Comparison of ENCODE assay signal across 29 cellular contexts in the genomic region with DNA sequence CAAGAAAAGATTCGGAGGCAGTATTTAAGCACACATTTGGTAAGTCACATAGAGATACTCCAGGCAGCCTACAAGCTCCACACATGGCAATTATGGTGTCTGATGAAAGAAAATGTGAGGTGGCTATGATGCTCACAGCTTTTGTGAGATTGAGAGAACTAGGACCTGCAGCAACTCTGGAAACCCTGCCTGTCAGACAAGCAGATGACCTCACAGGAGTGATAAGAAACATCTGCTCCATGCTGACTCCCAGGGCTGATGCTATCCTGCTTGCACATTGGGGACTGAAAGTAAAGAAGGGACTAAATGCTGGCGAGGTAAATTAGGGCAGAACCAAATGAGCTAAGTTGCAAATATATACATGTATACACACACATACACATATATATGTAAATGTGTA.
DNase-seq lines count a peak whose midpoint lies in the region; ATAC-seq and TF ChIP-seq lines count a peak whose summit lies in the region.
"Had no signal": no experiment of that assay in that cellular context is flagged by ENCODE, and none has a peak within 500 bp of the region (broad histone marks: within the 10 kb centered on the region; RNA-seq: fewer than 3 reads in every experiment).

No MANE protein-coding gene starts in this region.

- H3K27me3 Mint-ChIP-seq in stimulated activated naive CD8-positive, alpha-beta T cell treated with anti-CD3 and anti-CD28 coated beads, Interleukin-15, amount 100 ng/mL, for 72 hours: peaks cover 7% of the 10 kb centered on the region
- H3K27me3 Mint-ChIP-seq: activated CD4-positive, alpha-beta memory T cell treated with anti-CD3 and anti-CD28 coated beads, Interleukin-2, amount 10 ng/mL, durations not matched to agents 7 days and 5 days; activated naive CD8-positive, alpha-beta T cell treated with anti-CD3 and anti-CD28 coated beads, Interleukin-2, amount 50 U/mL, for 24 hours; CD4-positive, CD25-positive, alpha-beta regulatory T cell; naive thymus-derived CD8-positive, alpha-beta T cell; stimulated activated naive B cell treated with anti-CD40 and anti-IgM and Interleukin-4, amounts not matched to agents 10 μg/mL and 1 μg/mL and 100 μg/mL, for 72 hours had no signal

- in situ Hi-C loops in GM23248 (cut with MboI): no loop called here

- peaks cover 5% of the 10 kb centered on the region; the same call in 1 of the 2 replicates for H3K4me1 ChIP-seq in GM23248 (ENCODE audit: insufficient read depth)
- H3K4me1 ChIP-seq: left ventricle myocardium inferior, spleen, vagina had no signal

- no peaks in the 10 kb centered on the region for H3K79me2 ChIP-seq in GM23248 (ENCODE audit: insufficient read depth)

- peak; percentile 53 for DNase-seq in AG10803 (ENCODE audit: low read depth)
- DNase-seq in GM23248: peak; percentile 25
- peak; percentile 4 to 54 for DNase-seq in foreskin fibroblast
- no peak for DNase-seq in dermis blood vessel endothelial cell
- no peak for DNase-seq in stimulated activated naive CD8-positive, alpha-beta T cell treated with anti-CD3 and anti-CD28 coated beads, Interleukin-15, amount 100 ng/mL, for 72 hours
- DNase-seq in activated gamma-delta T cell treated with Interleukin-2 at 50 U/mL for 16 hours: no peak
- DNase-seq: activated CD4-positive, alpha-beta memory T cell treated with anti-CD3 and anti-CD28 coated beads, Interleukin-2, amount 10 ng/mL, durations not matched to agents 7 days and 5 days; activated effector memory CD4-positive, alpha-beta T cell treated with Interleukin-2 at 50 U/mL for 16 hours; activated naive CD8-positive, alpha-beta T cell treated with anti-CD3 and anti-CD28 coated beads, Interleukin-2, amount 50 U/mL, for 24 hours; CD4-positive, CD25-positive, alpha-beta regulatory T cell; hypothalamus; left ventricle myocardium inferior; midbrain; naive thymus-derived CD8-positive, alpha-beta T cell; NCI-H187; NCI-H226; PC-3; SIG-M5; spleen; stimulated activated CD4-positive, alpha-beta T cell treated with anti-CD3 and anti-CD28 coated beads, Interleukin-4, amount 100 ng/mL, for 1 hour; stimulated activated naive B cell treated with anti-CD40 and anti-IgM and Interleukin-4, amounts not matched to agents 10 μg/mL and 1 μg/mL and 100 μg/mL, for 72 hours; T-cell had no signal

- no peak overlapping the region for H3K4me3 Mint-ChIP-seq in stimulated activated naive CD8-positive, alpha-beta T cell treated with anti-CD3 and anti-CD28 coated beads, Interleukin-15, amount 100 ng/mL, for 72 hours
- H3K4me3 Mint-ChIP-seq: activated CD4-positive, alpha-beta memory T cell treated with anti-CD3 and anti-CD28 coated beads, Interleukin-2, amount 10 ng/mL, durations not matched to agents 7 days and 5 days; activated naive CD8-positive, alpha-beta T cell treated with anti-CD3 and anti-CD28 coated beads, Interleukin-2, amount 50 U/mL, for 24 hours; CD4-positive, CD25-positive, alpha-beta regulatory T cell; GM23338; naive thymus-derived CD8-positive, alpha-beta T cell; stimulated activated naive B cell treated with anti-CD40 and anti-IgM and Interleukin-4, amounts not matched to agents 10 μg/mL and 1 μg/mL and 100 μg/mL, for 72 hours; T-cell had no signal

- TF ChIP-seq CTCF in AG10803 (conservative IDR thresholded peaks at IDR 0.05; ENCODE audit: low read length): no peak
- TF ChIP-seq CTCF in foreskin fibroblast (IDR thresholded peaks at IDR 0.05; ENCODE audit: low read depth, low read length): no peak

- H3K27me3 ChIP-seq in GM23248 (replicated peaks; ENCODE audit: insufficient read depth): no peaks in the 10 kb centered on the region; the same call in 1 of the 2 replicates
- H3K27me3 ChIP-seq: gastroesophageal sphincter, spleen, vagina had no signal

- H3K4me3 ChIP-seq in AG10803 (ENCODE audit: low read length) (no peak overlapping the region), GM23248 (no peak overlapping the region), foreskin fibroblast (ENCODE audit: low read depth in 1 of 2, low read length in 2 of 2) (no peak overlapping the region)
- H3K4me3 ChIP-seq: gastroesophageal sphincter, GM23338, left ventricle myocardium inferior, spleen, vagina had no signal

- no peak overlapping the region for H3K9ac ChIP-seq in GM23248
- H3K9ac ChIP-seq: KMS-11 had no signal

- no peaks in the 10 kb centered on the region for H3F3A ChIP-seq in GM23248 (ENCODE audit: insufficient read depth)

- no peaks in the 10 kb centered on the region for H3K9me3 Mint-ChIP-seq in stimulated activated naive CD8-positive, alpha-beta T cell treated with anti-CD3 and anti-CD28 coated beads, Interleukin-15, amount 100 ng/mL, for 72 hours
- H3K9me3 Mint-ChIP-seq: activated CD4-positive, alpha-beta memory T cell treated with anti-CD3 and anti-CD28 coated beads, Interleukin-2, amount 10 ng/mL, durations not matched to agents 7 days and 5 days; activated naive CD8-positive, alpha-beta T cell treated with anti-CD3 and anti-CD28 coated beads, Interleukin-2, amount 50 U/mL, for 24 hours; GM23338; stimulated activated naive B cell treated with anti-CD40 and anti-IgM and Interleukin-4, amounts not matched to agents 10 μg/mL and 1 μg/mL and 100 μg/mL, for 72 hours; T-cell had no signal

- H3K4me2 ChIP-seq in GM23248 (ENCODE audit: unreplicated experiment): no peak overlapping the region
- H3K4me2 ChIP-seq: GM23338, KMS-11 had no signal

- no peaks in the 10 kb centered on the region for H3K9me3 ChIP-seq in GM23248 (ENCODE audit: low read depth)
- H3K9me3 ChIP-seq: gastroesophageal sphincter, left ventricle myocardium inferior, spleen, vagina had no signal

- ATAC-seq in SK-N-SH treated with all-trans-retinoic acid at 6 μM for 48 hours (peak; percentile 91), HG03571 (IDR thresholded peaks at IDR 0.05; ENCODE audit: unreplicated experiment) (no peak)
- ATAC-seq in stimulated activated naive CD8-positive, alpha-beta T cell treated with anti-CD3 and anti-CD28 coated beads, Interleukin-15, amount 100 ng/mL, for 72 hours: no peak
- ATAC-seq: activated naive CD8-positive, alpha-beta T cell treated with anti-CD3 and anti-CD28 coated beads, Interleukin-2, amount 50 U/mL, for 24 hours; gastroesophageal sphincter; GM23338; naive thymus-derived CD8-positive, alpha-beta T cell; PC-3; stimulated activated naive B cell treated with anti-CD40 and anti-IgM and Interleukin-4, amounts not matched to agents 10 μg/mL and 1 μg/mL and 100 μg/mL, for 72 hours; T-cell had no signal

- no peaks in the 10 kb centered on the region for H3K36me3 ChIP-seq in GM23248 (ENCODE audit: low read depth)
- H3K36me3 ChIP-seq: gastroesophageal sphincter, left ventricle myocardium inferior, spleen, vagina had no signal

- no peaks in the 10 kb centered on the region for H3K4me1 Mint-ChIP-seq in stimulated activated naive CD8-positive, alpha-beta T cell treated with anti-CD3 and anti-CD28 coated beads, Interleukin-15, amount 100 ng/mL, for 72 hours
- H3K4me1 Mint-ChIP-seq: activated CD4-positive, alpha-beta memory T cell treated with anti-CD3 and anti-CD28 coated beads, Interleukin-2, amount 10 ng/mL, durations not matched to agents 7 days and 5 days; activated naive CD8-positive, alpha-beta T cell treated with anti-CD3 and anti-CD28 coated beads, Interleukin-2, amount 50 U/mL, for 24 hours; CD4-positive, CD25-positive, alpha-beta regulatory T cell; naive thymus-derived CD8-positive, alpha-beta T cell; stimulated activated naive B cell treated with anti-CD40 and anti-IgM and Interleukin-4, amounts not matched to agents 10 μg/mL and 1 μg/mL and 100 μg/mL, for 72 hours; T-cell had no signal

- H4K20me1 ChIP-seq in GM23248 (ENCODE audit: insufficient read depth): no peaks in the 10 kb centered on the region

- no peak overlapping the region for H2AFZ ChIP-seq in GM23248
- H2AFZ ChIP-seq: GM23338 had no signal

- no peak overlapping the region for H3K27ac ChIP-seq in GM23248
- H3K27ac ChIP-seq: epithelial cell of prostate, gastroesophageal sphincter, KMS-11, left ventricle myocardium inferior, spleen, vagina had no signal

- no peaks in the 10 kb centered on the region; the same call in 1 of the 2 replicates for H3K9me2 ChIP-seq in GM23248 (ENCODE audit: insufficient read depth)

- WGBS in GM23248 (ENCODE audit: low coverage in 1 of 2, low lambda C conversion rate in 2 of 2, missing lambda C conversion rate in 2 of 2), 2 experiments: 4 to 8% methylated on average over 2 of the region's 2 CpGs

- H3K27ac Mint-ChIP-seq in stimulated activated naive CD8-positive, alpha-beta T cell treated with anti-CD3 and anti-CD28 coated beads, Interleukin-15, amount 100 ng/mL, for 72 hours: no peak overlapping the region
- H3K27ac Mint-ChIP-seq: activated CD4-positive, alpha-beta memory T cell treated with anti-CD3 and anti-CD28 coated beads, Interleukin-2, amount 10 ng/mL, durations not matched to agents 7 days and 5 days; activated naive CD8-positive, alpha-beta T cell treated with anti-CD3 and anti-CD28 coated beads, Interleukin-2, amount 50 U/mL, for 24 hours; CD4-positive, CD25-positive, alpha-beta regulatory T cell; GM23338; naive thymus-derived CD8-positive, alpha-beta T cell; stimulated activated naive B cell treated with anti-CD40 and anti-IgM and Interleukin-4, amounts not matched to agents 10 μg/mL and 1 μg/mL and 100 μg/mL, for 72 hours; T-cell had no signal

TF ChIP-seq in SK-N-SH treated with all-trans-retinoic acid at 6 μM for 48 hours, 23 proteins besides CTCF, POLR2A, EP300 and RAD21 (continues in another document):
- 0 out of 2 replicates have a peak, but pooled peaks have one; percentile 26 for TF ChIP-seq ISL1 (CRISPR knock-in tag; IDR thresholded peaks at IDR 0.05)
- TF ChIP-seq, protein P1, sequence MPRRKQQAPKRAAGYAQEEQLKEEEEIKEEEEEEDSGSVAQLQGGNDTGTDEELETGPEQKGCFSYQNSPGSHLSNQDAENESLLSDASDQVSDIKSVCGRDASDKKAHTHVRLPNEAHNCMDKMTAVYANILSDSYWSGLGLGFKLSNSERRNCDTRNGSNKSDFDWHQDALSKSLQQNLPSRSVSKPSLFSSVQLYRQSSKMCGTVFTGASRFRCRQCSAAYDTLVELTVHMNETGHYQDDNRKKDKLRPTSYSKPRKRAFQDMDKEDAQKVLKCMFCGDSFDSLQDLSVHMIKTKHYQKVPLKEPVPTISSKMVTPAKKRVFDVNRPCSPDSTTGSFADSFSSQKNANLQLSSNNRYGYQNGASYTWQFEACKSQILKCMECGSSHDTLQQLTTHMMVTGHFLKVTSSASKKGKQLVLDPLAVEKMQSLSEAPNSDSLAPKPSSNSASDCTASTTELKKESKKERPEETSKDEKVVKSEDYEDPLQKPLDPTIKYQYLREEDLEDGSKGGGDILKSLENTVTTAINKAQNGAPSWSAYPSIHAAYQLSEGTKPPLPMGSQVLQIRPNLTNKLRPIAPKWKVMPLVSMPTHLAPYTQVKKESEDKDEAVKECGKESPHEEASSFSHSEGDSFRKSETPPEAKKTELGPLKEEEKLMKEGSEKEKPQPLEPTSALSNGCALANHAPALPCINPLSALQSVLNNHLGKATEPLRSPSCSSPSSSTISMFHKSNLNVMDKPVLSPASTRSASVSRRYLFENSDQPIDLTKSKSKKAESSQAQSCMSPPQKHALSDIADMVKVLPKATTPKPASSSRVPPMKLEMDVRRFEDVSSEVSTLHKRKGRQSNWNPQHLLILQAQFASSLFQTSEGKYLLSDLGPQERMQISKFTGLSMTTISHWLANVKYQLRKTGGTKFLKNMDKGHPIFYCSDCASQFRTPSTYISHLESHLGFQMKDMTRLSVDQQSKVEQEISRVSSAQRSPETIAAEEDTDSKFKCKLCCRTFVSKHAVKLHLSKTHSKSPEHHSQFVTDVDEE (CRISPR knock-in tag; IDR thresholded peaks at IDR 0.05): peak; percentile 59; the same call in 1 of the 2 replicates

Comparison
In these comparisons a context has a peak if more than half of its experiments do, and no peak if none do; other contexts are left out.
1. DNase-seq: peak in AG10803 (single experiment), GM23248 (single experiment) and foreskin fibroblast (2 of 2); none in dermis blood vessel endothelial cell (single experiment), stimulated activated naive CD8-positive, alpha-beta T cell treated with anti-CD3 and anti-CD28 coated beads, Interleukin-15, amount 100 ng/mL, for 72 hours (0 of 2) and activated gamma-delta T cell treated with Interleukin-2 at 50 U/mL for 16 hours (single experiment).